8 cellular contexts compared by ENCODE assay signal in genomic region chr3:38453914-38454178, GRCh38. TPM values are rescaled to one million over a fixed set of nuclear protein-coding genes. Genes with fewer than 3 reads are reported as not detected.
DNase-seq lines count a peak whose midpoint lies in the region; ATAC-seq and TF ChIP-seq lines count a peak whose summit lies in the region.

No MANE protein-coding gene starts in this region.

- intact Hi-C loops in left ventricle myocardium superior (cut with micrococcal nuclease) (no loop called here), body of pancreas (cut with DNase I) (no loop called here), aorta (cut with DNase I) (loop anchor here in 1 of 2 donors (5.0 kb wide), 1 partner anchor 317 kb away; the partner anchor contains the start of genes ACAA1 and MYD88), left colon (cut with DNase I, micrococcal nuclease) (no loop called here)

- no peaks in the 10 kb centered on the region for H3K9me3 ChIP-seq in right atrium auricular region
- H3K9me3 ChIP-seq in body of pancreas, result no peaks in the 10 kb centered on the region
- no peaks in the 10 kb centered on the region for H3K9me3 ChIP-seq in mesodermal cell (ENCODE audit: control insufficient read depth, low read length)
- H3K9me3 ChIP-seq in aorta (ENCODE audit: control insufficient read depth, low read length), result no peaks in the 10 kb centered on the region

- H3K27me3 ChIP-seq in right atrium auricular region (no peaks in the 10 kb centered on the region), body of pancreas (no peaks in the 10 kb centered on the region), aorta (ENCODE audit: control insufficient read depth in 1 of 2, insufficient read depth in 2 of 2, low read length in 1 of 2) (no peaks in the 10 kb centered on the region)

- no peak for TF ChIP-seq POLR2A in body of pancreas (IDR thresholded peaks at IDR 0.05)

- TF ChIP-seq CTCF in right atrium auricular region (IDR thresholded peaks at IDR 0.05) (no peak), body of pancreas (IDR thresholded peaks at IDR 0.05) (no peak)

- H3K4me1 ChIP-seq in right atrium auricular region (peaks cover 0 to 33% of the 10 kb centered on the region in 2 donors), body of pancreas (peaks cover 49% of the 10 kb centered on the region), mesodermal cell (ENCODE audit: control insufficient read depth, insufficient read depth, low read length, poor library complexity, severe bottlenecking) (no peaks in the 10 kb centered on the region), aorta (ENCODE audit: control insufficient read depth in 1 of 2, insufficient read depth in 2 of 2, low read length in 2 of 2) (no peaks in the 10 kb centered on the region)

- H3K36me3 ChIP-seq in right atrium auricular region (no peaks in the 10 kb centered on the region), body of pancreas (replicated peaks in 1 of 2; ENCODE audit: insufficient read depth in 1 of 2, low read depth in 2 of 2) (no peaks in the 10 kb centered on the region), mesodermal cell (ENCODE audit: control insufficient read depth, insufficient read depth, low read length) (no peaks in the 10 kb centered on the region), aorta (ENCODE audit: control insufficient read depth in 1 of 2, insufficient read depth in 2 of 2, low read length in 1 of 2) (no peaks in the 10 kb centered on the region)

- H3K27ac ChIP-seq in right atrium auricular region, result peak overlapping the region; percentile 72 to 80
- H3K27ac ChIP-seq in body of pancreas, result peak overlapping the region; percentile 89 to 92 (median 90)
- peak overlapping the region; percentile 91 for H3K27ac ChIP-seq in mesodermal cell (ENCODE audit: low read depth, low read length, severe bottlenecking)
- peak overlapping the region in 1 of 2 donors; percentile 16 for H3K27ac ChIP-seq in aorta (ENCODE audit: low read depth in 1 of 2, low read length in 2 of 2)

- DNase-seq in right atrium auricular region (ENCODE audit: low spot score), result no peak
- DNase-seq in left ventricle myocardium superior, result no peak
- no peak for DNase-seq in body of pancreas
- DNase-seq in aorta, result no peak
- DNase-seq in activated CD8-positive, alpha-beta memory T cell treated with anti-CD3 and anti-CD28 coated beads, Interleukin-2, amount 50 U/mL, for 4 hours, result no peak
- no peak for DNase-seq in left colon

- H3K4me3 ChIP-seq in right atrium auricular region (peak overlapping the region; percentile 73 to 77), body of pancreas (peak overlapping the region in 1 of 2 donors; percentile 48), mesodermal cell (ENCODE audit: extremely low read depth, insufficient read depth, low read length, poor library complexity, severe bottlenecking) (peak overlapping the region; percentile 77), aorta (ENCODE audit: low read length in 2 of 2) (peak overlapping the region; percentile 70 to 86)

- WGBS in body of pancreas, 2 donors, result 1% methylated on average over 12 of the region's 36 CpGs; no CpG with 5 or more reads in 1 of the 2 donors
- WGBS in mesodermal cell (ENCODE audit: insufficient coverage in 2 of 2), 2 experiments, result 0 to 1% methylated on average over 18 to 24 of the region's 36 CpGs
- WGBS in aorta, 2 donors, result 0 to 2% methylated on average over 12 to 36 of the region's 36 CpGs

- ATAC-seq in left ventricle myocardium superior (no peak), body of pancreas (no peak), aorta (ENCODE audit: low FRiP score) (no peak), left colon (no peak), HG02981 (IDR thresholded peaks at IDR 0.05; ENCODE audit: unreplicated experiment) (no peak)

RNA-seq across cellular contexts. Expression of gene ACVR2B, which starts 0.2 kb away (rescaled TPM):
- total RNA-seq in right atrium auricular region (1 to 10 TPM; 3.9 to 6.0 TPM), left ventricle myocardium superior (4.7 TPM), body of pancreas (10 to 100 TPM in 1 of 2 donors, 1 to 10 TPM in 1; 7.3 to 18.1 TPM), aorta (1 to 10 TPM; 4.0 to 8.2 TPM), left colon (1 to 10 TPM; 5.2 to 7.1 TPM)
- polyA plus RNA-seq in mesodermal cell (2013, experiment 1 of 2), result 28.8 TPM
- polyA plus RNA-seq in mesodermal cell (2013, experiment 2 of 2), result 23.4 TPM
- polyA plus RNA-seq in aorta, result under 1 TPM; 0.38 to 0.61 TPM

RNA-seq across cellular contexts. Expression of gene EXOG, which starts 42.3 kb away (rescaled TPM):
- total RNA-seq in right atrium auricular region (10 to 100 TPM; 23.4 to 36.6 TPM), left ventricle myocardium superior (27.0 TPM), body of pancreas (10 to 100 TPM; 10.5 to 13.5 TPM), aorta (10 to 100 TPM; 14.8 to 17.2 TPM), left colon (1 to 10 TPM; 6.9 to 7.3 TPM)
- polyA plus RNA-seq in mesodermal cell (2013, experiment 1 of 2), result 7.7 TPM
- 8.2 TPM for polyA plus RNA-seq in mesodermal cell (2013, experiment 2 of 2)
- polyA plus RNA-seq in aorta, result 10 to 100 TPM in 1 of 2 donors, 1 to 10 TPM in 1; 5.8 to 10.4 TPM
